ENCODE assay signal across 8 cellular contexts in genomic region chr16:8963825-8964441, GRCh38. TPM values are rescaled to one million over a fixed set of nuclear protein-coding genes. Genes with fewer than 3 reads are reported as not detected.
DNase-seq lines count a peak whose midpoint lies in the region; ATAC-seq and TF ChIP-seq lines count a peak whose summit lies in the region.

Gene USP7, minus strand, starts transcription at chr16:8963906. Its CDS starts 621 bp downstream, at chr16:8963285.

- no peak within 1 kb of the TSS for H3K56ac ChIP-seq in H9 (ENCODE audit: insufficient read length, low read depth, low read length)

- H3K4me1 ChIP-seq in ES-I3 (ENCODE audit: insufficient read depth, low read length) = peaks cover 36% of the 10 kb centered on the region
- peaks cover 24% of the 10 kb centered on the region for H3K4me1 ChIP-seq in H9 (ENCODE audit: insufficient read depth, low read length)
- peaks cover 30% of the 10 kb centered on the region for H3K4me1 ChIP-seq in Loucy (ENCODE audit: insufficient read depth, low read length, poor library complexity, severe bottlenecking)
- H3K4me1 ChIP-seq in foreskin keratinocyte = peaks cover 14% of the 10 kb centered on the region
- H3K4me1 ChIP-seq in neuronal stem cell (ENCODE audit: control insufficient read depth in 2 of 2, insufficient read depth in 1 of 2, low read depth in 1 of 2, low read length in 2 of 2) = peaks cover 12 to 24% of the 10 kb centered on the region in 2 donors

- H2AK5ac ChIP-seq in H9 (ENCODE audit: insufficient read length, low read length) (no peak within 1 kb of the TSS), neuronal stem cell (ENCODE audit: low read depth, low read length) (peak within 1 kb of the TSS; percentile 51)

- no peaks in the 10 kb centered on the region for H3K36me3 ChIP-seq in ES-I3 (ENCODE audit: insufficient read depth, low read length)
- H3K36me3 ChIP-seq in Loucy (ENCODE audit: insufficient read depth, low read length) = no peaks in the 10 kb centered on the region
- no peaks in the 10 kb centered on the region for H3K36me3 ChIP-seq in neuronal stem cell (replicated peaks in 1 of 2; ENCODE audit: control insufficient read depth in 2 of 2, insufficient read depth in 2 of 2, low read length in 2 of 2)

- peaks cover 0 to 5% of the 10 kb centered on the region in 2 experiments; a peak in 1 of 5 replicates for H3K9me3 Mint-ChIP-seq in H9

- H3K18ac ChIP-seq in H9 (ENCODE audit: insufficient read length, low read depth, low read length) (peak within 1 kb of the TSS; percentile 5), neuronal stem cell (ENCODE audit: low read length) (peak within 1 kb of the TSS; percentile 94)

- no peak within 1 kb of the TSS for H2BK12ac ChIP-seq in H9 (ENCODE audit: insufficient read length, low read depth, low read length)
- no peak within 1 kb of the TSS for H2BK12ac ChIP-seq in neuronal stem cell (ENCODE audit: low read length)

- WGBS in H9 (ENCODE audit: extremely low coverage, insufficient read length, low lambda C conversion rate) = no CpG with 5 or more reads among the region's 78 CpGs
- WGBS in neuronal stem cell (ENCODE audit: extremely low coverage in 2 of 2, insufficient read length in 2 of 2, insufficient replicate concordance in 1 of 2), 2 donors = no CpG with 5 or more reads among the region's 78 CpGs

- no peak within 1 kb of the TSS; a peak in 1 of 7 replicates for H3K27ac Mint-ChIP-seq in H9

- no peak within 1 kb of the TSS for H3K27ac ChIP-seq in H9 (ENCODE audit: insufficient read length, low read depth, low read length)
- H3K27ac ChIP-seq in foreskin keratinocyte = peak within 1 kb of the TSS; percentile 63
- peak within 1 kb of the TSS; percentile 55 for H3K27ac ChIP-seq in neuronal stem cell (replicated peaks; ENCODE audit: low read length)

- no peak within 1 kb of the TSS for H3T11ph ChIP-seq in H9 (ENCODE audit: low read length)

- H3K9ac ChIP-seq in ES-I3 (ENCODE audit: low read depth, low read length) (peak within 1 kb of the TSS; percentile 78), H9 (ENCODE audit: extremely low read depth, insufficient read length, low read length) (peak within 1 kb of the TSS; percentile 83), Loucy (ENCODE audit: low read depth, low read length, poor library complexity, severe bottlenecking) (peak within 1 kb of the TSS; percentile 71), neuronal stem cell (ENCODE audit: low read depth, low read length, poor library complexity) (peak within 1 kb of the TSS; percentile 87)

- H4K5ac ChIP-seq in H9 (ENCODE audit: insufficient read length, low read depth, low read length) = no peak within 1 kb of the TSS

- peaks cover 0 to 8% (median 0%) of the 10 kb centered on the region in 3 experiments; a peak in 3 of 7 replicates for H3K36me3 Mint-ChIP-seq in H9 (ENCODE audit: insufficient read depth in 1 of 3, low read depth in 3 of 3)

- H3K4me3 ChIP-seq in Loucy (ENCODE audit: low read length, poor library complexity, severe bottlenecking) (peak within 1 kb of the TSS; percentile 81), neuronal stem cell (ENCODE audit: low read length in 2 of 2) (peak within 1 kb of the TSS; percentile 66 to 97)

- peak; percentile 92 for ATAC-seq in foreskin keratinocyte

- TF ChIP-seq CTCF in H9 (conservative IDR thresholded peaks at IDR 0.05) = no peak
- TF ChIP-seq CTCF in Loucy (conservative IDR thresholded peaks at IDR 0.05; ENCODE audit: low read length) = no peak
- TF ChIP-seq CTCF in foreskin keratinocyte (conservative IDR thresholded peaks at IDR 0.05) = no peak
- TF ChIP-seq CTCF in subcutaneous adipose tissue (IDR thresholded peaks at IDR 0.05; ENCODE audit: low read depth) = no peak

- peaks cover 52 to 58% of the 10 kb centered on the region in 2 experiments for H3K4me1 Mint-ChIP-seq in H9

- peaks cover 35% of the 10 kb centered on the region; the same call in 1 of the 2 replicates for H3K79me2 ChIP-seq in H9 (ENCODE audit: insufficient read depth, low read length)
- H3K79me2 ChIP-seq in Loucy (ENCODE audit: insufficient read depth, low read length) = peaks cover 41% of the 10 kb centered on the region

- no peak within 1 kb of the TSS for H2BK20ac ChIP-seq in H9 (ENCODE audit: low read depth, low read length, poor library complexity, severe bottlenecking)

- H3K27me3 Mint-ChIP-seq in H9 (ENCODE audit: low read depth) = peaks cover 18% of the 10 kb centered on the region

- H3K23me2 ChIP-seq in H9 (ENCODE audit: insufficient read length, low read depth, low read length, poor library complexity, severe bottlenecking) = peaks cover 21% of the 10 kb centered on the region

- H2BK120ac ChIP-seq in H9 (ENCODE audit: low read depth, low read length, poor library complexity, severe bottlenecking) (no peak within 1 kb of the TSS), neuronal stem cell (ENCODE audit: low read depth, low read length) (no peak within 1 kb of the TSS)

- H4K8ac ChIP-seq in H9 (replicated peaks; ENCODE audit: insufficient read length, low read depth, low read length) (no peak within 1 kb of the TSS), neuronal stem cell (ENCODE audit: low read depth, low read length) (no peak within 1 kb of the TSS)

- H2BK15ac ChIP-seq in H9 (ENCODE audit: low read depth, low read length) (peak within 1 kb of the TSS; percentile 45; the same call in 1 of the 2 replicates), neuronal stem cell (ENCODE audit: low read length) (no peak within 1 kb of the TSS)

- H4K20me1 ChIP-seq in H9 (ENCODE audit: control insufficient read depth, insufficient read depth, insufficient read length) (no peaks in the 10 kb centered on the region), Loucy (ENCODE audit: insufficient read depth, low read length, poor library complexity, severe bottlenecking) (peaks cover 32% of the 10 kb centered on the region)

- H3K23ac ChIP-seq in H9 (ENCODE audit: insufficient read length, low read depth, low read length) = no peak within 1 kb of the TSS
- H3K23ac ChIP-seq in neuronal stem cell (ENCODE audit: low read depth, low read length, poor library complexity) = peak within 1 kb of the TSS; percentile 59

- no peak within 1 kb of the TSS for H3K4ac ChIP-seq in H9 (ENCODE audit: low read depth, low read length)
- no peak within 1 kb of the TSS for H3K4ac ChIP-seq in neuronal stem cell (ENCODE audit: low read length)

- no peaks in the 10 kb centered on the region for H3K27me3 ChIP-seq in H9 (ENCODE audit: insufficient read depth, low read length)
- no peaks in the 10 kb centered on the region for H3K27me3 ChIP-seq in Loucy (ENCODE audit: insufficient read depth, low read length, poor library complexity, severe bottlenecking)
- no peaks in the 10 kb centered on the region for H3K27me3 ChIP-seq in foreskin keratinocyte
- H3K27me3 ChIP-seq in neuronal stem cell (ENCODE audit: control insufficient read depth in 3 of 3, insufficient read depth in 3 of 3, low read depth in 1 of 3, low read length in 3 of 3) = peaks cover 0 to 7% (median 6%) of the 10 kb centered on the region in 3 experiments

- H2AFZ ChIP-seq in H9 (ENCODE audit: low read length) (no peak within 1 kb of the TSS), Loucy (ENCODE audit: low read length) (peak within 1 kb of the TSS; percentile 88), neuronal stem cell (ENCODE audit: low read length) (peak within 1 kb of the TSS; percentile 98)

- H3K9me3 ChIP-seq in ES-I3 (ENCODE audit: control insufficient read depth, insufficient read depth, low read length) (no peaks in the 10 kb centered on the region), H9 (ENCODE audit: control insufficient read depth, low read depth, low read length) (no peaks in the 10 kb centered on the region), Loucy (ENCODE audit: insufficient read depth, low read depth, low read length) (no peaks in the 10 kb centered on the region), neuronal stem cell (replicated peaks in 1 of 2; ENCODE audit: control insufficient read depth in 2 of 2, insufficient read depth in 1 of 2, low read depth in 1 of 2, low read length in 2 of 2) (no peaks in the 10 kb centered on the region)

- H2BK5ac ChIP-seq in H9 (ENCODE audit: insufficient read length, low read length) = no peak within 1 kb of the TSS
- no peak within 1 kb of the TSS for H2BK5ac ChIP-seq in neuronal stem cell (ENCODE audit: low read length)

- H3K79me1 ChIP-seq in H9 (ENCODE audit: insufficient read depth, low read depth, low read length, poor library complexity, severe bottlenecking) (peaks cover 4% of the 10 kb centered on the region), neuronal stem cell (ENCODE audit: low read depth, low read length) (peaks cover 12% of the 10 kb centered on the region)

- no peaks in the 10 kb centered on the region for H3K9me2 ChIP-seq in Loucy (replicated peaks; ENCODE audit: low read depth, low read length)

- H3F3A ChIP-seq in Loucy (ENCODE audit: low read depth) = no peaks in the 10 kb centered on the region

- H3K4me3 Mint-ChIP-seq in H9 = peak within 1 kb of the TSS; percentile 76 to 90

- H3K14ac ChIP-seq in H9 (ENCODE audit: insufficient read depth, low read length) = peak within 1 kb of the TSS; percentile 80
- peak within 1 kb of the TSS; percentile 77 for H3K14ac ChIP-seq in neuronal stem cell (ENCODE audit: low read length)

- H3K4me2 ChIP-seq in H9 (ENCODE audit: insufficient read depth, insufficient read length, low read length) (peak within 1 kb of the TSS; percentile 89), Loucy (ENCODE audit: low read depth, low read length, poor library complexity, severe bottlenecking) (peak within 1 kb of the TSS; percentile 89), neuronal stem cell (ENCODE audit: insufficient read depth, low read length, poor library complexity, severe bottlenecking) (peak within 1 kb of the TSS; percentile 94)

- peak; percentile 81 for DNase-seq in H9
- DNase-seq in SIG-M5 treated with dmso at 0.1 percent for 504 hours (lab: John Stamatoyannopoulos, UW; ENCODE audit: unreplicated experiment) = peak; percentile 72
- DNase-seq in activated gamma-delta T cell treated with Interleukin-2 at 50 U/mL for 16 hours = peak; percentile 91
- DNase-seq in foreskin keratinocyte = peak; percentile 44 to 67
- DNase-seq in neuronal stem cell (ENCODE audit: low spot score) = peak; percentile 85

- no peak within 1 kb of the TSS for H4K91ac ChIP-seq in H9 (ENCODE audit: insufficient read length, low read depth, low read length)
- H4K91ac ChIP-seq in neuronal stem cell (ENCODE audit: low read depth, low read length, poor library complexity) = no peak within 1 kb of the TSS

RNA-seq across cellular contexts. Expression of gene USP7, which starts in this region (rescaled TPM):
- total RNA-seq in H9 (2021) = 182 and 192 TPM in 2 replicates
- 72.6 and 75.9 TPM in 2 replicates for total RNA-seq in foreskin keratinocyte
- 28.8 and 35.5 TPM in 2 replicates for polyA plus RNA-seq in foreskin keratinocyte
- 54.4 TPM for polyA plus RNA-seq in neuronal stem cell (2013, experiment 1 of 2)
- 53.1 TPM for polyA plus RNA-seq in neuronal stem cell (2013, experiment 2 of 2)
- total RNA-seq in subcutaneous adipose tissue = 100 to 1,000 TPM in 1 of 4 donors, 10 to 100 TPM in 3; 75.7 to 158 (median 85.1) TPM
